ENCODE assay signal across 9 cellular contexts in genomic region chr3:193240436-193240849, GRCh38. TPM values are rescaled to one million over a fixed set of nuclear protein-coding genes. Genes with fewer than 3 reads are reported as not detected.
DNase-seq lines count a peak whose midpoint lies in the region; ATAC-seq, FAIRE-seq and TF ChIP-seq lines count a peak whose summit lies in the region.
"Had no signal": no experiment of that assay in that cellular context is flagged by ENCODE, and none has a peak within 500 bp of the region (broad histone marks: within the 10 kb centered on the region; RNA-seq: fewer than 3 reads in every experiment).

No MANE protein-coding gene starts in this region.

- no peaks in the 10 kb centered on the region; the same call in 1 of the 2 replicates for H3K4me1 ChIP-seq in BE2C
- H3K4me1 ChIP-seq in HUES64 (ENCODE audit: insufficient read depth, low read length), result peaks cover 5% of the 10 kb centered on the region; the same call in 1 of the 2 replicates
- H3K4me1 ChIP-seq in H1 (replicated peaks in 1 of 4; ENCODE audit: control insufficient read depth in 3 of 4, insufficient read depth in 4 of 4, low read length in 3 of 4), result peaks cover 0 to 4% (median 3%) of the 10 kb centered on the region in 4 experiments; a peak in 3 of 7 replicates
- no peaks in the 10 kb centered on the region for H3K4me1 ChIP-seq in muscle layer of duodenum (ENCODE audit: control insufficient read depth in 1 of 2, insufficient read depth in 2 of 2, low read length in 2 of 2)

- CTCF ChIA-PET in H1 (lab: Charles Lee; ENCODE audit: partially characterized antibody), result interaction anchor here (0.9 to 1.1 kb wide), 3 partner anchors 8 to 1156 kb away, joined by 3 read pairs; no protein-coding TSS in a partner anchor

- no peak overlapping the region; the same call in 1 of the 2 replicates for H2BK5ac ChIP-seq in H1 (ENCODE audit: low read depth, low read length)

- peak overlapping the region; percentile 38; the same call in 1 of the 2 replicates for H4K8ac ChIP-seq in H1 (ENCODE audit: extremely low read depth, insufficient read depth, low read length)

- H3K23ac ChIP-seq in H1 (ENCODE audit: insufficient read length), result no peak overlapping the region

- H3K18ac ChIP-seq in H1 (ENCODE audit: extremely low read depth, low read length), result no peak overlapping the region; the same call in 1 of the 2 replicates

- peak overlapping the region; percentile 61 for H2BK120ac ChIP-seq in H1 (replicated peaks; ENCODE audit: low read depth, low read length)

- TF ChIP-seq RAD21 in H1 (IDR thresholded peaks at IDR 0.05 in 1 of 2, conservative IDR thresholded peaks at IDR 0.05 in 1 of 2; ENCODE audit: low read depth in 2 of 2, low read length in 2 of 2), result no peak

- H4K20me1 ChIP-seq in H1 (replicated peaks in 1 of 2; ENCODE audit: control insufficient read depth in 1 of 2, insufficient read depth in 2 of 2, low read length in 2 of 2), result no peaks in the 10 kb centered on the region

- H4K91ac ChIP-seq in H1 (replicated peaks; ENCODE audit: insufficient read length, low read length), result peak overlapping the region; percentile 84

- H2BK15ac ChIP-seq in H1 (ENCODE audit: low read length), result no peak overlapping the region

- peak overlapping the region; percentile 10 for H4K5ac ChIP-seq in H1 (ENCODE audit: insufficient read length, low read depth, low read length)

- POLR2A ChIA-PET in H1 (lab: Charles Lee; ENCODE audit: partially characterized antibody), result no interaction called here

- no peak for FAIRE-seq in H1 (lab: Jason Lieb, UNC)

- peaks cover 8% of the 10 kb centered on the region; the same call in 1 of the 2 replicates for H3K23me2 ChIP-seq in H1 (ENCODE audit: low read depth, low read length)

- H3K27me3 ChIP-seq in BE2C (peaks cover 13% of the 10 kb centered on the region), HUES64 (ENCODE audit: insufficient read depth, low read length) (peaks cover 19% of the 10 kb centered on the region), H1 (replicated peaks in 1 of 4; ENCODE audit: control insufficient read depth in 3 of 4, extremely low read depth in 1 of 4, insufficient read depth in 3 of 4, low read length in 3 of 4) (peaks cover 0 to 15% (median 6%) of the 10 kb centered on the region in 4 experiments; a peak in 5 of 7 replicates), muscle layer of duodenum (ENCODE audit: low read depth, low read length) (no peaks in the 10 kb centered on the region)

- H3K27ac ChIP-seq in HUES64 (ENCODE audit: low read depth, low read length) (no peak overlapping the region; the same call in 1 of the 2 replicates), H1 (ENCODE audit: low read depth, low read length) (no peak overlapping the region), muscle layer of duodenum (ENCODE audit: low read length) (no peak overlapping the region)

- DNase-seq in BE2C, result peak; percentile 20
- no peak for DNase-seq in H1 (ENCODE audit: low read depth in 1 of 2, low spot score in 2 of 2)
- DNase-seq in dedifferentiated amniotic fluid mesenchymal stem cell (ENCODE audit: extremely low spot score), result no peak
- DNase-seq: activated naive CD4-positive, alpha-beta T cell treated with anti-CD3 and anti-CD28 coated beads, Interleukin-2, amount 50 U/mL, for 16 hours had no signal

- TF ChIP-seq EP300 in H1 (IDR thresholded peaks at IDR 0.05; ENCODE audit: borderline replicate concordance in 1 of 2, low read depth in 2 of 2, low read length in 2 of 2), result no peak

- H3K9me3 ChIP-seq in BE2C (no peaks in the 10 kb centered on the region), HUES64 (ENCODE audit: insufficient read depth, low read depth, low read length) (no peaks in the 10 kb centered on the region), H1 (ENCODE audit: insufficient read depth in 2 of 2, low read depth in 1 of 2, low read length in 1 of 2) (no peaks in the 10 kb centered on the region), muscle layer of duodenum (ENCODE audit: control insufficient read depth in 1 of 2, low read length in 2 of 2) (no peaks in the 10 kb centered on the region)

- H3K9ac ChIP-seq in HUES64 (ENCODE audit: low read depth, low read length) (peak overlapping the region; percentile 67), H1 (replicated peaks in 1 of 4; ENCODE audit: extremely low read depth in 1 of 4, low read depth in 3 of 4, low read length in 3 of 4) (peak overlapping the region in 3 of 4 experiments; percentile 35 to 68 (median 59); a peak in 4 of 7 replicates)

- H2BK20ac ChIP-seq in H1 (ENCODE audit: low read length), result no peak overlapping the region; the same call in 1 of the 2 replicates

- TF ChIP-seq POLR2A in H1 (IDR thresholded peaks at IDR 0.05; ENCODE audit: control extremely low read depth in 1 of 2, low read depth in 2 of 2, low read length in 2 of 2), result no peak

- H3K36me3 ChIP-seq in BE2C, result no peaks in the 10 kb centered on the region
- no peaks in the 10 kb centered on the region for H3K36me3 ChIP-seq in HUES64 (ENCODE audit: insufficient read depth, low read length)
- H3K36me3 ChIP-seq in H1 (ENCODE audit: control insufficient read depth in 2 of 4, insufficient read depth in 4 of 4, low read length in 3 of 4), result no peaks in the 10 kb centered on the region
- no peaks in the 10 kb centered on the region for H3K36me3 ChIP-seq in muscle layer of duodenum (ENCODE audit: control insufficient read depth in 1 of 2, insufficient read depth in 2 of 2, low read length in 2 of 2)

- H3K56ac ChIP-seq in H1 (replicated peaks; ENCODE audit: insufficient read length, low read depth, low read length), result no peak overlapping the region

- H2AFZ ChIP-seq in H1 (ENCODE audit: low read length), result peak overlapping the region; percentile 94

- H3K79me2 ChIP-seq in H1 (ENCODE audit: control insufficient read depth in 1 of 2, insufficient read depth in 2 of 2, low read length in 2 of 2), result no peaks in the 10 kb centered on the region

- no peak overlapping the region for H2AK5ac ChIP-seq in H1 (ENCODE audit: low read depth, low read length)

- 23% methylated on average over 3 of the region's 9 CpGs for WGBS in HUES64
- no CpG with 5 or more reads among the region's 9 CpGs for WGBS in H1 (ENCODE audit: extremely low coverage in 1 of 2, insufficient coverage in 1 of 2, insufficient read length in 1 of 2, insufficient replicate concordance in 2 of 2, low coverage in 1 of 2, low lambda C conversion rate in 2 of 2, missing lambda C conversion rate in 1 of 2), 2 experiments

- H3K79me1 ChIP-seq in H1 (ENCODE audit: low read depth, low read length), result no peaks in the 10 kb centered on the region

- peak overlapping the region; percentile 92 for H3K4me2 ChIP-seq in H1 (ENCODE audit: insufficient read depth in 1 of 2, low read depth in 2 of 2, low read length in 2 of 2)

- no peak overlapping the region for H3K14ac ChIP-seq in H1 (ENCODE audit: insufficient read length)

- no peak overlapping the region for H3K4ac ChIP-seq in H1 (replicated peaks; ENCODE audit: insufficient read length, low read depth, low read length)

- ATAC-seq in HG02852 (IDR thresholded peaks at IDR 0.05; ENCODE audit: unreplicated experiment), result no peak
- ATAC-seq in GM21390 (IDR thresholded peaks at IDR 0.05; ENCODE audit: unreplicated experiment), result no peak
- ATAC-seq in GM21825 (IDR thresholded peaks at IDR 0.05; ENCODE audit: unreplicated experiment), result no peak

- TF ChIP-seq CTCF in BE2C (IDR thresholded peaks at IDR 0.05; ENCODE audit: low read depth, low read length), result no peak
- TF ChIP-seq CTCF in H1 (IDR thresholded peaks at IDR 0.05; ENCODE audit: control extremely low read depth in 1 of 3, insufficient read depth in 1 of 3, low read depth in 1 of 3, low read length in 3 of 3), result no peak

- peak overlapping the region; percentile 67 for H3K4me3 ChIP-seq in BE2C (ENCODE audit: low read depth, low read length)
- peak overlapping the region; percentile 83 for H3K4me3 ChIP-seq in HUES64 (ENCODE audit: low read length)
- peak overlapping the region; percentile 48 to 75 (median 70) for H3K4me3 ChIP-seq in H1 (ENCODE audit: extremely low read depth in 1 of 4, insufficient read depth in 2 of 4, low read depth in 3 of 4, low read length in 4 of 4)
- H3K4me3 ChIP-seq in muscle layer of duodenum (ENCODE audit: low read depth in 1 of 2, low read length in 2 of 2), result peak overlapping the region; percentile 52 to 67

- 0 out of 2 replicates have a peak overlapping the region, but pooled peaks have one; percentile 68 for H2BK12ac ChIP-seq in H1 (ENCODE audit: low read depth, low read length)

TF ChIP-seq in H1, 55 proteins besides CTCF, POLR2A, EP300 and RAD21 (continues in another document):
- TF ChIP-seq MAFK (IDR thresholded peaks at IDR 0.05; ENCODE audit: low read depth, low read length) (no peak), SP1 (IDR thresholded peaks at IDR 0.05; ENCODE audit: low read depth, low read length) (no peak), TAF1 (IDR thresholded peaks at IDR 0.05; ENCODE audit: low read depth, low read length) (no peak), TEAD4 (IDR thresholded peaks at IDR 0.05; ENCODE audit: low read depth, low read length) (no peak), GABPA (IDR thresholded peaks at IDR 0.05; ENCODE audit: borderline replicate concordance, insufficient read depth, low read length) (no peak), BRCA1 (IDR thresholded peaks at IDR 0.05; ENCODE audit: low read depth, low read length) (no peak), SUZ12 (IDR thresholded peaks at IDR 0.05; ENCODE audit: low read length) (no peak), TBP (IDR thresholded peaks at IDR 0.05; ENCODE audit: low read depth, low read length) (no peak), JUN (IDR thresholded peaks at IDR 0.05; ENCODE audit: low read depth, low read length) (no peak), KDM5A (IDR thresholded peaks at IDR 0.05; ENCODE audit: low read length) (no peak), USF2 (IDR thresholded peaks at IDR 0.05; ENCODE audit: low read length) (no peak)

RNA-seq across cellular contexts. Expression of gene PLAAT1, which starts 0.6 kb away (rescaled TPM):
- polyA plus RNA-seq in BE2C (2012; ENCODE audit: insufficient read depth, insufficient read length, low read depth), result 1.2 TPM
- 4.0 TPM for polyA plus RNA-seq in HUES64 (2013, experiment 1 of 2)
- 3.5 TPM for polyA plus RNA-seq in HUES64 (2013, experiment 2 of 2)
- 3.4 and 6.0 TPM in 2 replicates for total RNA-seq in H1 (2021; fragmentation: NEBNext Ultra II Directional; extraction: Animal tissue kit (Norgen Biotek cat#: 25700))
- 3.7 and 4.5 TPM in 2 replicates for polyA plus RNA-seq in H1 (2011; rRNA removed)
- polyA plus RNA-seq in H1 (2011; cell fraction: cytosol; rRNA removed), result 4.3 TPM
- 2.8 TPM for polyA plus RNA-seq in H1 (2011; cell fraction: nucleus; rRNA removed)
- polyA plus RNA-seq in H1 (2012, experiment 1 of 2), result 5.3 to 8.5 TPM (median 6.2 TPM) in 4 replicates
- 4.1 TPM for polyA plus RNA-seq in H1 (2012, experiment 2 of 2)
- polyA plus RNA-seq in H1 (2013, experiment 1 of 2), result 6.0 TPM
- polyA plus RNA-seq in H1 (2013, experiment 2 of 2), result 6.2 TPM
- polyA minus RNA-seq in H1 (2011; rRNA and poly(A)+ RNA removed), result 1.1 and 2.2 TPM in 2 replicates
- polyA minus RNA-seq in H1 (2011; cell fraction: cytosol; rRNA and poly(A)+ RNA removed), result 1.8 TPM
- polyA minus RNA-seq in H1 (2011; cell fraction: nucleus; rRNA and poly(A)+ RNA removed), result 4.3 TPM
